20 cellular contexts compared by ENCODE assay signal in genomic region chr10:51077507-51077906, GRCh38. TPM values are rescaled to one million over a fixed set of nuclear protein-coding genes. Genes with fewer than 3 reads are reported as not detected.
DNase-seq lines count a peak whose midpoint lies in the region; ATAC-seq and TF ChIP-seq lines count a peak whose summit lies in the region.
"Had no signal": no experiment of that assay in that cellular context is flagged by ENCODE, and none has a peak within 500 bp of the region (broad histone marks: within the 10 kb centered on the region; RNA-seq: fewer than 3 reads in every experiment).

No MANE protein-coding gene starts in this region.

- peak overlapping the region; percentile 96 for H3K4me2 ChIP-seq in neural progenitor cell

- no peak overlapping the region for H3K27ac Mint-ChIP-seq in neural progenitor cell
- H3K27ac Mint-ChIP-seq in activated CD8-positive, alpha-beta memory T cell treated with anti-CD3 and anti-CD28 coated beads, Interleukin-2, amount 10 ng/mL, durations not matched to agents 7 days and 5 days: no peak overlapping the region
- no peak overlapping the region for H3K27ac Mint-ChIP-seq in natural killer cell treated with Interleukin-12 subunit alpha and Interleukin-12 subunit beta and Interleukin-15 and Interleukin-18, amount 100 ng/mL, for 72 hours
- H3K27ac Mint-ChIP-seq: CD4-positive, CD25-positive, alpha-beta regulatory T cell; IgD-negative memory B cell had no signal

- H3K79me2 ChIP-seq in neural progenitor cell (ENCODE audit: low read depth): peaks cover 50% of the 10 kb centered on the region

- H3K4me1 ChIP-seq in HEK293 (ENCODE audit: control insufficient read depth, insufficient read depth, low read length): peaks cover 18% of the 10 kb centered on the region
- H3K4me1 ChIP-seq in neural progenitor cell: peaks cover 54% of the 10 kb centered on the region
- H3K4me1 ChIP-seq: HAP-1 had no signal

- H3K4me3 Mint-ChIP-seq in neural progenitor cell: no peak overlapping the region
- no peak overlapping the region for H3K4me3 Mint-ChIP-seq in activated CD8-positive, alpha-beta memory T cell treated with anti-CD3 and anti-CD28 coated beads, Interleukin-2, amount 10 ng/mL, durations not matched to agents 7 days and 5 days
- no peak overlapping the region for H3K4me3 Mint-ChIP-seq in natural killer cell treated with Interleukin-12 subunit alpha and Interleukin-12 subunit beta and Interleukin-15 and Interleukin-18, amount 100 ng/mL, for 72 hours
- H3K4me3 Mint-ChIP-seq: CD4-positive, CD25-positive, alpha-beta regulatory T cell; IgD-negative memory B cell had no signal

- CTCF ChIA-PET in HEK293 (lab: Yijun Ruan, JAX): interaction anchor here (1.7 kb wide), 1 partner anchor 312 kb away, joined by 7 read pairs; no protein-coding TSS in a partner anchor
- CTCF ChIA-PET in activated CD8-positive, alpha-beta memory T cell treated with anti-CD3 and anti-CD28 coated beads, Interleukin-2, amount 10 ng/mL, durations not matched to agents 7 days and 5 days (lab: Charles Lee): interaction anchor here (0.7 kb wide), 1 partner anchor 565 kb away, joined by 3 read pairs; no protein-coding TSS in a partner anchor

- H4K20me1 ChIP-seq in neural progenitor cell (ENCODE audit: low read depth): no peaks in the 10 kb centered on the region

- DNase-seq in coronary artery (ENCODE audit: low spot score) (no peak), neural progenitor cell (ENCODE audit: low spot score) (no peak)
- no peak for DNase-seq in activated CD8-positive, alpha-beta memory T cell treated with anti-CD3 and anti-CD28 coated beads, Interleukin-2, amount 10 ng/mL, durations not matched to agents 7 days and 5 days
- no peak for DNase-seq in natural killer cell treated with Interleukin-12 subunit alpha and Interleukin-12 subunit beta and Interleukin-15 and Interleukin-18, amount 100 ng/mL, for 72 hours (ENCODE audit: low spot score)
- DNase-seq: CD4-positive, CD25-positive, alpha-beta regulatory T cell; DMS79; NCI-H1694; NCI-H2081 treated with DMSO at 0.1 percent for 48 hours; NCI-H2171 treated with DMSO at 0.1 percent for 48 hours; NCI-H524 treated with DMSO at 0.1 percent for 48 hours; NCI-H82 had no signal

- peaks cover 34% of the 10 kb centered on the region for H3F3A ChIP-seq in neural progenitor cell (ENCODE audit: low read depth)

- POLR2A ChIA-PET in HEK293 (lab: Yijun Ruan, JAX): no interaction called here

- H2AFZ ChIP-seq in neural progenitor cell (replicated peaks): no peak overlapping the region

- no peaks in the 10 kb centered on the region for H3K9me3 Mint-ChIP-seq in neural progenitor cell
- no peaks in the 10 kb centered on the region for H3K9me3 Mint-ChIP-seq in activated CD8-positive, alpha-beta memory T cell treated with anti-CD3 and anti-CD28 coated beads, Interleukin-2, amount 10 ng/mL, durations not matched to agents 7 days and 5 days (ENCODE audit: low read depth)
- no peaks in the 10 kb centered on the region for H3K9me3 Mint-ChIP-seq in natural killer cell treated with Interleukin-12 subunit alpha and Interleukin-12 subunit beta and Interleukin-15 and Interleukin-18, amount 100 ng/mL, for 72 hours
- H3K9me3 Mint-ChIP-seq: IgD-negative memory B cell had no signal

- H3K36me3 Mint-ChIP-seq in neural progenitor cell: no peaks in the 10 kb centered on the region
- H3K36me3 Mint-ChIP-seq in activated CD8-positive, alpha-beta memory T cell treated with anti-CD3 and anti-CD28 coated beads, Interleukin-2, amount 10 ng/mL, durations not matched to agents 7 days and 5 days: no peaks in the 10 kb centered on the region
- H3K36me3 Mint-ChIP-seq in natural killer cell treated with Interleukin-12 subunit alpha and Interleukin-12 subunit beta and Interleukin-15 and Interleukin-18, amount 100 ng/mL, for 72 hours: no peaks in the 10 kb centered on the region
- H3K36me3 Mint-ChIP-seq: CD4-positive, CD25-positive, alpha-beta regulatory T cell; IgD-negative memory B cell had no signal

- no peaks in the 10 kb centered on the region for H3K9me3 ChIP-seq in HEK293 (ENCODE audit: control insufficient read depth, insufficient read depth, low read depth, low read length)
- no peaks in the 10 kb centered on the region for H3K9me3 ChIP-seq in neural progenitor cell (ENCODE audit: low read depth)
- H3K9me3 ChIP-seq: HAP-1, SJSA1 had no signal

- TF ChIP-seq CTCF in HEK293 (tag by site-specific recombination; IDR thresholded peaks at IDR 0.05): no peak
- no peak for TF ChIP-seq CTCF in coronary artery (IDR thresholded peaks at IDR 0.05)
- no peak for TF ChIP-seq CTCF in neural progenitor cell (IDR thresholded peaks at IDR 0.05)

- H3K27me3 Mint-ChIP-seq in neural progenitor cell (ENCODE audit: insufficient read depth, low read depth): peaks cover 10% of the 10 kb centered on the region
- peaks cover 45% of the 10 kb centered on the region for H3K27me3 Mint-ChIP-seq in activated CD8-positive, alpha-beta memory T cell treated with anti-CD3 and anti-CD28 coated beads, Interleukin-2, amount 10 ng/mL, durations not matched to agents 7 days and 5 days
- peaks cover 44% of the 10 kb centered on the region in 2 donors for H3K27me3 Mint-ChIP-seq in natural killer cell treated with Interleukin-12 subunit alpha and Interleukin-12 subunit beta and Interleukin-15 and Interleukin-18, amount 100 ng/mL, for 72 hours

- H3K36me3 ChIP-seq in HEK293 (ENCODE audit: control insufficient read depth in 2 of 2, insufficient read depth in 1 of 2, low read length in 2 of 2) (no peaks in the 10 kb centered on the region), neural progenitor cell (no peaks in the 10 kb centered on the region)
- H3K36me3 ChIP-seq: HAP-1, SJSA1 had no signal

- H3K9ac ChIP-seq in neural progenitor cell: no peak overlapping the region

- H3K27ac ChIP-seq in HEK293 (ENCODE audit: extremely low read depth, low read depth, low read length) (no peak overlapping the region), coronary artery (peak overlapping the region in 1 of 2 donors; percentile 15), neural progenitor cell (no peak overlapping the region)
- H3K27ac ChIP-seq: SJSA1 had no signal

- ATAC-seq in HG02885 (IDR thresholded peaks at IDR 0.05; ENCODE audit: poor library complexity, unreplicated experiment) (no peak), GM19395 (IDR thresholded peaks at IDR 0.05; ENCODE audit: unreplicated experiment) (no peak)
- ATAC-seq in activated CD8-positive, alpha-beta memory T cell treated with anti-CD3 and anti-CD28 coated beads, Interleukin-2, amount 10 ng/mL, durations not matched to agents 7 days and 5 days: no peak
- no peak for ATAC-seq in natural killer cell treated with Interleukin-12 subunit alpha and Interleukin-12 subunit beta and Interleukin-15 and Interleukin-18, amount 100 ng/mL, for 72 hours
- ATAC-seq: GM12878, Right ventricle myocardium inferior had no signal

- peaks cover 40% of the 10 kb centered on the region for H3K4me1 Mint-ChIP-seq in neural progenitor cell
- H3K4me1 Mint-ChIP-seq in activated CD8-positive, alpha-beta memory T cell treated with anti-CD3 and anti-CD28 coated beads, Interleukin-2, amount 10 ng/mL, durations not matched to agents 7 days and 5 days: peaks cover 4% of the 10 kb centered on the region
- H3K4me1 Mint-ChIP-seq in natural killer cell treated with Interleukin-12 subunit alpha and Interleukin-12 subunit beta and Interleukin-15 and Interleukin-18, amount 100 ng/mL, for 72 hours (ENCODE audit: low read depth in 2 of 2): peaks cover 0 to 6% of the 10 kb centered on the region in 2 donors

- H3K4me3 ChIP-seq in HEK293 (ENCODE audit: low read depth, low read length) (no peak overlapping the region), coronary artery (peak overlapping the region; percentile 79), neural progenitor cell (peak overlapping the region; percentile 73)
- H3K4me3 ChIP-seq: GM12878, HAP-1, SJSA1 had no signal

- peaks cover 9% of the 10 kb centered on the region for H3K27me3 ChIP-seq in neural progenitor cell

TF ChIP-seq in HEK293, 187 proteins besides CTCF, POLR2A, EP300 and RAD21:
- peak; percentile 51; the same call in 1 of the 2 replicates for TF ChIP-seq IKZF3 (tag by site-specific recombination; IDR thresholded peaks at IDR 0.05)
- TF ChIP-seq, protein P1, sequence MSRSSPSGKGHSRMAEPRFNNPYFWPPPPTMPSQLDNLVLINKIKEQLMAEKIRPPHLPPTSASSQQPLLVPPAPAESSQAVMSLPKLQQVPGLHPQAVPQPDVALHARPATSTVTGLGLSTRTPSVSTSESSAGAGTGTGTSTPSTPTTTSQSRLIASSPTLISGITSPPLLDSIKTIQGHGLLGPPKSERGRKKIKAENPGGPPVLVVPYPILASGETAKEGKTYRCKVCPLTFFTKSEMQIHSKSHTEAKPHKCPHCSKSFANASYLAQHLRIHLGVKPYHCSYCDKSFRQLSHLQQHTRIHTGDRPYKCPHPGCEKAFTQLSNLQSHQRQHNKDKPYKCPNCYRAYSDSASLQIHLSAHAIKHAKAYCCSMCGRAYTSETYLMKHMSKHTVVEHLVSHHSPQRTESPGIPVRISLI (tag by site-specific recombination; IDR thresholded peaks at IDR 0.05): no peak

RNA-seq across cellular contexts. Expression of gene PRKG1, which starts 3.2 kb away (rescaled TPM):
- total RNA-seq in neural progenitor cell (ENCODE audit: low replicate concordance): 22.7 and 26.4 TPM in 2 replicates
- total RNA-seq in activated CD8-positive, alpha-beta memory T cell treated with anti-CD3 and anti-CD28 coated beads, Interleukin-2, amount 10 ng/mL, durations not matched to agents 7 days and 5 days: not detected
- under 1 TPM in 1 of 2 donors, not detected in 1; 0.10 TPM for total RNA-seq in natural killer cell treated with Interleukin-12 subunit alpha and Interleukin-12 subunit beta and Interleukin-15 and Interleukin-18, amount 100 ng/mL, for 72 hours
- total RNA-seq: OCI-LY7, SJSA1 had no signal

Comparison
In these comparisons a context has a peak if more than half of its experiments do, and no peak if none do; other contexts are left out.
1. RNA of gene PRKG1, which starts 3.2 kb away (total RNA-seq): 22.7 to 26.4 TPM in neural progenitor cell; 0.10 TPM in natural killer cell treated with Interleukin-12 subunit alpha and Interleukin-12 subunit beta and Interleukin-15 and Interleukin-18, amount 100 ng/mL, for 72 hours and not detected in activated CD8-positive, alpha-beta memory T cell treated with anti-CD3 and anti-CD28 coated beads, Interleukin-2, amount 10 ng/mL, durations not matched to agents 7 days and 5 days; every median in the first group is over 10 times any median in the second.